In genomic region chr20:48814633-48815032, GRCh38 we compare ENCODE assay signal across 18 cellular contexts.
"Had no signal": no experiment of that assay in that cellular context is flagged by ENCODE, and none has a peak within 500 bp of the region (broad histone marks: within the 10 kb centered on the region; RNA-seq: fewer than 3 reads in every experiment).

No MANE protein-coding gene starts in this region.

- H3K36me3 ChIP-seq: neural progenitor cell, pancreas, sigmoid colon, tibial nerve, uterus had no signal

- H3K4me2 ChIP-seq: neural progenitor cell had no signal

- DNase-seq: activated naive CD4-positive, alpha-beta T cell treated with Interleukin-2 at 50 U/mL for 16 hours; activated naive CD8-positive, alpha-beta T cell treated with anti-CD3 and anti-CD28 coated beads, Interleukin-2, amount 50 U/mL, for 24 hours; cerebellar nuclear complex; dermis blood vessel endothelial cell; foreskin melanocyte; head of caudate nucleus; midbrain; pancreas; sigmoid colon; spleen; stimulated activated CD4-positive, alpha-beta T cell treated with anti-CD3 and anti-CD28 coated beads, Interleukin-1b, Interleukin-23, amount 100 ng/mL, for 48 hours; T-helper 17 cell; uterus had no signal

- H3K9me3 ChIP-seq: pancreas, sigmoid colon, spleen, tibial nerve, uterus had no signal

- H3K27me3 ChIP-seq: pancreas, spleen, tibial nerve, uterus had no signal

- H3K4me3 ChIP-seq: lung, neural progenitor cell, pancreas, sigmoid colon, spleen, tibial nerve, uterus had no signal

- H3K9ac ChIP-seq: neural progenitor cell had no signal

- H3K4me1 ChIP-seq: pancreas, sigmoid colon, uterus had no signal

- H3K27ac ChIP-seq: epithelial cell of prostate, neural progenitor cell, pancreas, sigmoid colon, tibial nerve, uterus had no signal

- ATAC-seq: activated naive CD8-positive, alpha-beta T cell treated with anti-CD3 and anti-CD28 coated beads, Interleukin-2, amount 50 U/mL, for 24 hours; pancreas; T-helper 17 cell; WTC11 had no signal

- H2AFZ ChIP-seq: neural progenitor cell had no signal
